Comparison of ENCODE assay signal across 16 cellular contexts in the genomic region with DNA sequence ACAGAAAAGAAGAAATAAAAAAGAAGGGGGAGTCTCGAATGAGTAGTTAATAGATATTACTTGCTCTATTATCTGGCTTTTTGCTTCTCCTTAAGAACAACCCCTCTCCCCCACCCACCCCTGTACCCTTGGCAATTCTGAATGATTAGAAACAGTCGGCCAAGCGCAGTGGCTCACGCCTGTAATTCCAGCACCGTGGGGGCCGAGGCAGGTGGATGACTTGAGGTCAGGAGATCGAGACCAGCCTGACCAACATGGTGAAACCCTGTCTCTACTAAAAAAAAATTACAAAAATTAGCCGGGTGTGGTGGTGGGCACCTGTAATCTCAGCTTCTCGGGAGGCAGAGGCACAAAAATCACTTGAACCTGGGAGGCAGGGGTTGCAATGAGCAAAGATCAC.
"Had no signal": no experiment of that assay in that cellular context is flagged by ENCODE, and none has a peak within 500 bp of the region (broad histone marks: within the 10 kb centered on the region; RNA-seq: fewer than 3 reads in every experiment).

No MANE protein-coding gene starts in this region.

- DNase-seq: activated CD4-positive, alpha-beta T cell treated with anti-CD3 and anti-CD28 coated beads for 4 hours; activated CD8-positive, alpha-beta T cell treated with anti-CD3 and anti-CD28 coated beads for 36 hours; activated naive CD4-positive, alpha-beta T cell treated with anti-CD3 and anti-CD28 coated beads, Interleukin-2, amount 50 U/mL, for 16 hours; amniotic stem cell; brain microvascular endothelial cell; cerebellar nuclear complex; left lung; mesendoderm; posterior cingulate gyrus; WERI-Rb-1 had no signal

- H3K4me3 ChIP-seq: esophagus muscularis mucosa, left lung, smooth muscle cell, tibial nerve had no signal

- H3K27me3 ChIP-seq: brain microvascular endothelial cell, esophagus muscularis mucosa, left lung, neutrophil, tibial nerve had no signal

- H3K27ac ChIP-seq: brain microvascular endothelial cell, neutrophil, WERI-Rb-1 had no signal

- H3K4me3 Mint-ChIP-seq: activated CD8-positive, alpha-beta T cell treated with anti-CD3 and anti-CD28 coated beads for 36 hours; activated T-helper 17 cell treated with anti-CD3 and anti-CD28 coated beads, Interleukin-2, amount 50 U/mL, for 72 hours; stimulated activated memory B cell treated with anti-CD40 and anti-IgM and Interleukin-4, amounts not matched to agents 10 μg/mL and 1 μg/mL and 100 μg/mL, for 72 hours had no signal

- H3K36me3 ChIP-seq: brain microvascular endothelial cell, esophagus muscularis mucosa, left lung, tibial nerve had no signal

- ATAC-seq: activated T-helper 17 cell treated with anti-CD3 and anti-CD28 coated beads, Interleukin-2, amount 50 U/mL, for 72 hours; stimulated activated memory B cell treated with anti-CD40 and anti-IgM and Interleukin-4, amounts not matched to agents 10 μg/mL and 1 μg/mL and 100 μg/mL, for 72 hours had no signal

- H3K9me3 Mint-ChIP-seq: activated CD8-positive, alpha-beta T cell treated with anti-CD3 and anti-CD28 coated beads for 36 hours; activated T-helper 17 cell treated with anti-CD3 and anti-CD28 coated beads, Interleukin-2, amount 50 U/mL, for 72 hours; stimulated activated memory B cell treated with anti-CD40 and anti-IgM and Interleukin-4, amounts not matched to agents 10 μg/mL and 1 μg/mL and 100 μg/mL, for 72 hours had no signal

- H3K9me3 ChIP-seq: esophagus muscularis mucosa, left lung, neutrophil, tibial nerve had no signal

- H3K27me3 Mint-ChIP-seq: activated CD8-positive, alpha-beta T cell treated with anti-CD3 and anti-CD28 coated beads for 36 hours; activated T-helper 17 cell treated with anti-CD3 and anti-CD28 coated beads, Interleukin-2, amount 50 U/mL, for 72 hours; stimulated activated memory B cell treated with anti-CD40 and anti-IgM and Interleukin-4, amounts not matched to agents 10 μg/mL and 1 μg/mL and 100 μg/mL, for 72 hours had no signal

- H3K27ac Mint-ChIP-seq: activated T-helper 17 cell treated with anti-CD3 and anti-CD28 coated beads, Interleukin-2, amount 50 U/mL, for 72 hours; stimulated activated memory B cell treated with anti-CD40 and anti-IgM and Interleukin-4, amounts not matched to agents 10 μg/mL and 1 μg/mL and 100 μg/mL, for 72 hours had no signal
